Comparison of ENCODE assay signal across 11 cellular contexts in genomic region chr1:46180082-46180616, GRCh38. TPM values are rescaled to one million over a fixed set of nuclear protein-coding genes. Genes with fewer than 3 reads are reported as not detected.
DNase-seq lines count a peak whose midpoint lies in the region; ATAC-seq and TF ChIP-seq lines count a peak whose summit lies in the region.
"Had no signal": no experiment of that assay in that cellular context is flagged by ENCODE, and none has a peak within 500 bp of the region (broad histone marks: within the 10 kb centered on the region; RNA-seq: fewer than 3 reads in every experiment).

No MANE protein-coding gene starts in this region.

- no peaks in the 10 kb centered on the region for H3K36me3 Mint-ChIP-seq in progenitor cell of endocrine pancreas (ENCODE audit: insufficient read depth)

- H3K27ac Mint-ChIP-seq in progenitor cell of endocrine pancreas = no peak overlapping the region
- H3K27ac Mint-ChIP-seq: T-helper 1 cell treated with Interleukin-12 subunit alpha and Interleukin-12 subunit beta and Interleukin-4 antibody, amounts not matched to agents 30 μg/mL and 1 μg/mL, for 36 hours had no signal

- peak overlapping the region in 6 of 59 donors; percentile 1 to 34 (median 18) for H3K4me3 ChIP-seq in dorsolateral prefrontal cortex

- no peaks in the 10 kb centered on the region for H3K9me3 Mint-ChIP-seq in progenitor cell of endocrine pancreas (ENCODE audit: low read depth)
- H3K9me3 Mint-ChIP-seq: T-helper 1 cell treated with Interleukin-12 subunit alpha and Interleukin-12 subunit beta and Interleukin-4 antibody, amounts not matched to agents 30 μg/mL and 1 μg/mL, for 36 hours had no signal

- TF ChIP-seq CTCF in dorsolateral prefrontal cortex (IDR thresholded peaks at IDR 0.05 in 54 of 56, conservative IDR thresholded peaks at IDR 0.05 in 2 of 56; ENCODE audit: low read depth in 1 of 56, partially characterized antibody in 56 of 56) (peak in 52 of 56 donors; percentile 10 to 70 (median 48)), progenitor cell of endocrine pancreas (IDR thresholded peaks at IDR 0.05; ENCODE audit: unreplicated experiment) (peak; percentile 28)

- intact Hi-C loops in dorsolateral prefrontal cortex (cut with DNase I) = loop anchor here (1.0 to 5.0 kb wide), 4 partner anchors 17 to 167 kb away; no protein-coding TSS in a partner anchor

- H3K27me3 Mint-ChIP-seq in progenitor cell of endocrine pancreas = peaks cover 6% of the 10 kb centered on the region

- H3K4me3 Mint-ChIP-seq in progenitor cell of endocrine pancreas (ENCODE audit: low read depth) = no peak overlapping the region
- H3K4me3 Mint-ChIP-seq: T-helper 1 cell treated with Interleukin-12 subunit alpha and Interleukin-12 subunit beta and Interleukin-4 antibody, amounts not matched to agents 30 μg/mL and 1 μg/mL, for 36 hours had no signal

- ATAC-seq in HG02763 (IDR thresholded peaks at IDR 0.05; ENCODE audit: unreplicated experiment) (no peak), HG02642 (IDR thresholded peaks at IDR 0.05; ENCODE audit: poor library complexity, unreplicated experiment) (no peak)

- peaks cover 14% of the 10 kb centered on the region for H3K4me1 Mint-ChIP-seq in progenitor cell of endocrine pancreas (ENCODE audit: low read depth)

- H3K27ac ChIP-seq in dorsolateral prefrontal cortex = peak overlapping the region in 1 of 59 donors; percentile 11

- no peaks in the 10 kb centered on the region for H3K27me3 ChIP-seq in dorsolateral prefrontal cortex

- peak; percentile 40 to 87 for DNase-seq in NCI-H524 (lab: John Stamatoyannopoulos, UW)
- DNase-seq in NCI-H524 treated with DMSO at 0.1 percent for 48 hours (lab: John Stamatoyannopoulos, UW) = no peak
- peak; percentile 77 for DNase-seq in NCI-H2196 (lab: John Stamatoyannopoulos, UW; ENCODE audit: unreplicated experiment)
- peak in 5 of 10 donors; percentile 18 to 60 (median 39) for DNase-seq in dorsolateral prefrontal cortex
- no peak for DNase-seq in progenitor cell of endocrine pancreas (ENCODE audit: low spot score, unreplicated experiment)
- no peak for DNase-seq in activated CD4-positive, CD25-positive, alpha-beta regulatory T cell treated with anti-CD3 and anti-CD28 coated beads, Interleukin-2, amount 50 U/mL, for 72 hours

RNA-seq across cellular contexts. Expression of gene P3R3URF, which starts 3.9 kb away (rescaled TPM):
- not detected for total RNA-seq in dorsolateral prefrontal cortex
- total RNA-seq in progenitor cell of endocrine pancreas = not detected in 2 replicates
- total RNA-seq: osteoblast, urinary bladder had no signal

RNA-seq across cellular contexts. Expression of gene TSPAN1, which starts 5.3 kb away (rescaled TPM):
- total RNA-seq in dorsolateral prefrontal cortex (1 to 10 TPM in 113 of 120 experiments, under 1 TPM in 7; 0.32 to 5.8 (median 2.6) TPM), progenitor cell of endocrine pancreas (4.5 and 8.1 TPM in 2 replicates)

RNA-seq across cellular contexts. Expression of gene POMGNT1, which starts 18.1 kb away (rescaled TPM):
- 100 to 1,000 TPM in 32 of 120 experiments, 10 to 100 TPM in 88; 58.7 to 145 (median 92.1) TPM for total RNA-seq in dorsolateral prefrontal cortex
- total RNA-seq in progenitor cell of endocrine pancreas = 101 and 102 TPM in 2 replicates

RNA-seq across cellular contexts. Expression of gene LURAP1, which starts 23.0 kb away (rescaled TPM):
- total RNA-seq in dorsolateral prefrontal cortex (10 to 100 TPM; 15.7 to 34.1 (median 24.1) TPM), progenitor cell of endocrine pancreas (1.2 and 2.0 TPM in 2 replicates)

RNA-seq across cellular contexts. Expression of gene PIK3R3, which starts 47.7 kb away (rescaled TPM):
- total RNA-seq in dorsolateral prefrontal cortex (10 to 100 TPM; 17.6 to 51.8 (median 34.2) TPM), progenitor cell of endocrine pancreas (54.1 and 55.4 TPM in 2 replicates)

Comparison
In these comparisons a context has a peak if more than half of its experiments do, and no peak if none do; other contexts are left out.
1. DNase-seq: peak in NCI-H524 (2 of 2) and NCI-H2196 (single experiment); none in NCI-H524 treated with DMSO at 0.1 percent for 48 hours (single experiment), progenitor cell of endocrine pancreas (single experiment) and activated CD4-positive, CD25-positive, alpha-beta regulatory T cell treated with anti-CD3 and anti-CD28 coated beads, Interleukin-2, amount 50 U/mL, for 72 hours (single experiment).